ENCODE assay signal across 8 cellular contexts in the genomic region with DNA sequence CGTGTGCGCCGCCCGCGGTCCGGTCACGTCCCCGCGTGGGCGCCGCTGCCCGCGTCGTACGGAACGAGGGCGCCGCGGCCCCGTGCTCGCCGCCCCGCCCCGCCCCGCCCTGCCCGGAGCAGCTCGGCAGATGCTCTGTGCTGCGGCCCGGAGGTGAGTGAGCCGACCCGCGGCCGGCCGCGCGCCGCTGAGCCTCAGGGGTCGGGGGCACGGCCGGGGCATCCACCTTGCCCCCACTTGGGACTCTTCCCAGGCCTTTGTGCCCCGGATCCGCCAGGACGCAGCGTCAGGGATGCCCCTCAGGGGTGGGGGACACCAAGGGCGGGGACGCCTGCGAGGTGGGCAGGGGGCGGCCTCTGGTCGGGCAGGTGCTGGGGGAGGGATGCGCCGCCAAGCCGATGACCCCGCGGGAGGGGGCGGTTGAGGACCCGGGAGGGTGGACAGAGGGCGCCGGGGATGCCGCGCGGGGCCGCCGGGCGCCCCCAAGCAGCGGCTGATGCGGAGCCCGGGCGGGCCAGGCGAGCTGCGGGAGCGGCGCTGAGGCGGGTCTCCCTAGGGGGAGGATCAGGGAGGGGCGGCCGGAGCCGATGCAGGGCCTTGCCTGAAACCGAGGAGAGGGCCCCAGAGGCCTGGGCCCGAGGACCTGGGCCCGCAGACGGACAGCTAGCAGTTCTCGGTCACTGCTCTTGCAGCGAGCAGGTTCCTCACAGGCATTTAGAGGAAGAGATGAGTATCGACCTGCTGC.
A peak's percentile ranks its signal among the peaks of the same experiment; 100 is the strongest.
DNase-seq lines count a peak whose midpoint lies in the region; ATAC-seq and TF ChIP-seq lines count a peak whose summit lies in the region.

TSS of gene GNAZ (plus strand) at position 102 of the 745 bp plus-strand sequence. CDS start 25,177 bp downstream, outside the sequence.

- H3K27ac Mint-ChIP-seq in nephron progenitor cell: no peak within 1 kb of the TSS

- TF ChIP-seq CTCF in fibroblast of pulmonary artery (IDR thresholded peaks at IDR 0.05; ENCODE audit: low read length, missing control alignments) (no peak), nephron progenitor cell (IDR thresholded peaks at IDR 0.05) (no peak)

- H3K27me3 Mint-ChIP-seq in nephron progenitor cell (ENCODE audit: low read depth, poor library complexity): peaks cover 63% of the 10 kb centered on the region

- peak; percentile 17 to 20 for DNase-seq in activated CD4-positive, alpha-beta T cell treated with anti-CD3 and anti-CD28 coated beads for 4 hours
- no peak for DNase-seq in activated CD4-positive, alpha-beta T cell treated with anti-CD3 and anti-CD28 coated beads, Interleukin-2, amount 50 U/mL, for 1 hour
- DNase-seq in HK-2 (ENCODE audit: unreplicated experiment) (peak; percentile 27), fibroblast of pulmonary artery (ENCODE audit: low read depth) (no peak), nephron progenitor cell (peak; percentile 67), LoVo (ENCODE audit: low spot score) (no peak)
- DNase-seq in activated CD8-positive, alpha-beta memory T cell treated with anti-CD3 and anti-CD28 coated beads for 24 hours: peak; percentile 75

- peak within 1 kb of the TSS; percentile 86 for H3K4me3 Mint-ChIP-seq in nephron progenitor cell

- no peak for ATAC-seq in GM18517 (IDR thresholded peaks at IDR 0.05; ENCODE audit: unreplicated experiment)

- H3K4me1 Mint-ChIP-seq in nephron progenitor cell: peaks cover 18% of the 10 kb centered on the region

- H3K36me3 Mint-ChIP-seq in nephron progenitor cell (ENCODE audit: low read depth): no peaks in the 10 kb centered on the region

- H3K9me3 Mint-ChIP-seq in nephron progenitor cell: no peaks in the 10 kb centered on the region

- H3K4me3 ChIP-seq in fibroblast of pulmonary artery (replicated peaks; ENCODE audit: low read depth, low read length): peak within 1 kb of the TSS; percentile 55

Comparison
In these comparisons a context has a peak if more than half of its experiments do, and no peak if none do; other contexts are left out.
1. DNase-seq: peak in activated CD4-positive, alpha-beta T cell treated with anti-CD3 and anti-CD28 coated beads for 4 hours (2 of 2), HK-2 (single experiment), activated CD8-positive, alpha-beta memory T cell treated with anti-CD3 and anti-CD28 coated beads for 24 hours (single experiment) and nephron progenitor cell (single experiment); none in activated CD4-positive, alpha-beta T cell treated with anti-CD3 and anti-CD28 coated beads, Interleukin-2, amount 50 U/mL, for 1 hour (single experiment), fibroblast of pulmonary artery (single experiment) and LoVo (single experiment).